In genomic region chr15:74382004-74382816, GRCh38 we compare ENCODE assay signal across 9 cellular contexts. TPM values are rescaled to one million over a fixed set of nuclear protein-coding genes. Genes with fewer than 3 reads are reported as not detected.
DNase-seq lines count a peak whose midpoint lies in the region; ATAC-seq, FAIRE-seq and TF ChIP-seq lines count a peak whose summit lies in the region.
"Had no signal": no experiment of that assay in that cellular context is flagged by ENCODE, and none has a peak within 500 bp of the region (broad histone marks: within the 10 kb centered on the region; RNA-seq: fewer than 3 reads in every experiment).

No MANE protein-coding gene starts in this region.

- no peaks in the 10 kb centered on the region for H3K27me3 Mint-ChIP-seq in activated T-cell treated with anti-CD3 and anti-CD28 coated beads, Interleukin-2, amount 50 U/mL, for 4 hours (ENCODE audit: low read depth)
- H3K27me3 Mint-ChIP-seq in natural killer cell (ENCODE audit: low read depth in 2 of 2), result no peaks in the 10 kb centered on the region

- no peak for TF ChIP-seq POLR2A in esophagus squamous epithelium (IDR thresholded peaks at IDR 0.05)
- TF ChIP-seq POLR2A in stomach (IDR thresholded peaks at IDR 0.05), result no peak

- no peak overlapping the region for H3K4me3 Mint-ChIP-seq in activated T-cell treated with anti-CD3 and anti-CD28 coated beads, Interleukin-2, amount 50 U/mL, for 4 hours
- no peak overlapping the region for H3K4me3 Mint-ChIP-seq in natural killer cell

- H3K36me3 ChIP-seq in esophagus squamous epithelium (no peaks in the 10 kb centered on the region), stomach (no peaks in the 10 kb centered on the region)

- H3K27ac ChIP-seq in esophagus squamous epithelium (no peak overlapping the region), stomach (no peak overlapping the region)

- no peaks in the 10 kb centered on the region for H3K36me3 Mint-ChIP-seq in activated T-cell treated with anti-CD3 and anti-CD28 coated beads, Interleukin-2, amount 50 U/mL, for 4 hours (ENCODE audit: insufficient read depth)
- H3K36me3 Mint-ChIP-seq in natural killer cell, result no peaks in the 10 kb centered on the region

- H3K9me3 ChIP-seq in esophagus squamous epithelium (no peaks in the 10 kb centered on the region), stomach (no peaks in the 10 kb centered on the region)

- ATAC-seq in activated T-cell treated with anti-CD3 and anti-CD28 coated beads, Interleukin-2, amount 50 U/mL, for 4 hours, result peak; percentile 19 to 29
- ATAC-seq in natural killer cell (peak; percentile 75 to 91 (median 80)), GM18909 (IDR thresholded peaks at IDR 0.05; ENCODE audit: poor library complexity, unreplicated experiment) (no peak)

- no peak overlapping the region for H3K27ac Mint-ChIP-seq in natural killer cell

- intact Hi-C loops in esophagus squamous epithelium (cut with DNase I), result loop anchor here (2.0 kb wide), 1 partner anchor 53 kb away; no protein-coding TSS in a partner anchor
- intact Hi-C loops in natural killer cell (cut with micrococcal nuclease), result loop anchor here (1.0 kb wide), 2 partner anchors 56 to 107 kb away; no protein-coding TSS in a partner anchor
- intact Hi-C loops in stomach (cut with DNase I; ENCODE audit: low total_unique reads), result loop anchor here (2.0 kb wide), 1 partner anchor 57 kb away; no protein-coding TSS in a partner anchor

- H3K9me3 Mint-ChIP-seq in activated T-cell treated with anti-CD3 and anti-CD28 coated beads, Interleukin-2, amount 50 U/mL, for 4 hours, result no peaks in the 10 kb centered on the region
- H3K9me3 Mint-ChIP-seq in natural killer cell, result no peaks in the 10 kb centered on the region

- FAIRE-seq in G401.6 (lab: Jason Lieb, UNC), result peak; percentile 64

- no peak for TF ChIP-seq EP300 in stomach (IDR thresholded peaks at IDR 0.05)

- H3K4me1 ChIP-seq in esophagus squamous epithelium, result peaks cover 13 to 55% (median 23%) of the 10 kb centered on the region in 3 donors
- H3K4me1 ChIP-seq in stomach, result peaks cover 5 to 42% (median 14%) of the 10 kb centered on the region in 4 donors

- peak; percentile 90 to 96 (median 94) for TF ChIP-seq CTCF in esophagus squamous epithelium (IDR thresholded peaks at IDR 0.05)
- peak; percentile 96 for TF ChIP-seq CTCF in natural killer cell (IDR thresholded peaks at IDR 0.05)
- TF ChIP-seq CTCF in stomach (IDR thresholded peaks at IDR 0.05), result peak in 6 of 7 experiments; percentile 79 to 97 (median 92)

- peaks cover 77% of the 10 kb centered on the region for H3K4me1 Mint-ChIP-seq in activated T-cell treated with anti-CD3 and anti-CD28 coated beads, Interleukin-2, amount 50 U/mL, for 4 hours (ENCODE audit: low read depth)
- H3K4me1 Mint-ChIP-seq in natural killer cell, result peaks cover 11 to 16% of the 10 kb centered on the region in 2 donors

- WGBS in esophagus squamous epithelium, 2 donors, result 36 to 49% methylated on average over 7 to 9 of the region's 13 CpGs
- 33 to 46% (median 40%) methylated on average over 10 to 13 of the region's 13 CpGs for WGBS in stomach, 5 donors

- H3K4me3 ChIP-seq in esophagus squamous epithelium (no peak overlapping the region), stomach (no peak overlapping the region)

- H3K27me3 ChIP-seq in esophagus squamous epithelium (peaks cover 0 to 15% (median 0%) of the 10 kb centered on the region in 4 donors), stomach (peaks cover 0 to 16% (median 0%) of the 10 kb centered on the region in 3 donors)

- peak; percentile 98 for DNase-seq in HT-29 (ENCODE audit: low spot score)
- DNase-seq in OCI-M2 (lab: John Stamatoyannopoulos, UW; ENCODE audit: unreplicated experiment), result peak; percentile 41
- peak; percentile 75 for DNase-seq in activated T-cell treated with anti-CD3 and anti-CD28 coated beads, Interleukin-2, amount 50 U/mL, for 4 hours
- DNase-seq in esophagus squamous epithelium (lab: John Stamatoyannopoulos, UW), result no peak
- DNase-seq in natural killer cell, result peak; percentile 80
- DNase-seq in stomach, result peak; percentile 91

RNA-seq across cellular contexts. Expression of gene CYP11A1, which starts 14.8 kb away (rescaled TPM):
- not detected in 2 replicates for total RNA-seq in HT-29 (2014; rRNA removed; shearing (Covaris generic))
- total RNA-seq in activated T-cell treated with anti-CD3 and anti-CD28 coated beads, Interleukin-2, amount 50 U/mL, for 4 hours, result under 1 TPM; 0.33 to 0.41 (median 0.40) TPM
- 10 to 100 TPM in 2 of 4 donors, 1 to 10 TPM in 2; 1.3 to 17.0 (median 9.5) TPM for total RNA-seq in esophagus squamous epithelium
- total RNA-seq in natural killer cell, result 1 to 10 TPM in 1 of 3 donors, not detected in 2; 5.1 TPM
- 1 to 10 TPM in 1 of 5 donors, not detected in 4; 3.9 TPM for total RNA-seq in stomach
- 10 to 100 TPM in 1 of 3 donors, 1 to 10 TPM in 2; 2.5 to 10.2 (median 4.5) TPM for polyA plus RNA-seq in stomach
- total RNA-seq: glomerular endothelial cell had no signal

RNA-seq across cellular contexts. Expression of gene SEMA7A, which starts 51.5 kb away (rescaled TPM):
- total RNA-seq in HT-29 (2014; rRNA removed; shearing (Covaris generic)), result 1.1 and 1.3 TPM in 2 replicates
- total RNA-seq in activated T-cell treated with anti-CD3 and anti-CD28 coated beads, Interleukin-2, amount 50 U/mL, for 4 hours, result 100 to 1,000 TPM; 187 to 215 (median 195) TPM
- 1 to 10 TPM; 1.2 to 7.5 (median 2.9) TPM for total RNA-seq in esophagus squamous epithelium
- 10 to 100 TPM in 1 of 3 donors, 1 to 10 TPM in 2; 4.7 to 46.2 (median 9.0) TPM for total RNA-seq in natural killer cell
- 1 to 10 TPM in 3 of 5 donors, not detected in 2; 1.3 to 2.9 (median 2.5) TPM for total RNA-seq in stomach
- 1 to 10 TPM in 2 of 3 donors, under 1 TPM in 1; 0.31 to 3.5 (median 1.7) TPM for polyA plus RNA-seq in stomach
